ENCODE assay signal across 8 cellular contexts in genomic region chr6:157461000-157461915, GRCh38.
DNase-seq lines count a peak whose midpoint lies in the region; ATAC-seq and TF ChIP-seq lines count a peak whose summit lies in the region.

No MANE protein-coding gene starts in this region.

- H3K27ac Mint-ChIP-seq in activated naive CD8-positive, alpha-beta T cell = peak overlapping the region; percentile 69
- peak overlapping the region in 1 of 9 donors; percentile 88 for H3K27ac Mint-ChIP-seq in naive thymus-derived CD4-positive, alpha-beta T cell

- DNase-seq in NCI-H1436 (lab: John Stamatoyannopoulos, UW) (peak; percentile 46), NCI-H1436 treated with DMSO at 0.1 percent for 48 hours (lab: John Stamatoyannopoulos, UW) (no peak), stomach (no peak), NCI-H2029 (lab: John Stamatoyannopoulos, UW) (no peak)
- peak in 2 of 9 donors; percentile 2 to 72 for DNase-seq in naive thymus-derived CD4-positive, alpha-beta T cell

- TF ChIP-seq EP300 in stomach (IDR thresholded peaks at IDR 0.05) = no peak

- no peak for TF ChIP-seq CTCF in stomach (IDR thresholded peaks at IDR 0.05)

- no peaks in the 10 kb centered on the region for H3K27me3 Mint-ChIP-seq in activated naive CD8-positive, alpha-beta T cell
- no peaks in the 10 kb centered on the region for H3K27me3 Mint-ChIP-seq in naive thymus-derived CD4-positive, alpha-beta T cell

- 58 to 73% (median 64%) methylated on average over 17 of the region's 17 CpGs for WGBS in stomach, 5 donors

- ATAC-seq in GM21360 (IDR thresholded peaks at IDR 0.05; ENCODE audit: unreplicated experiment) = peak; percentile 62
- ATAC-seq in HG03571 (IDR thresholded peaks at IDR 0.05; ENCODE audit: unreplicated experiment) = peak; percentile 41
- ATAC-seq in naive thymus-derived CD4-positive, alpha-beta T cell = peak; percentile 71

- TF ChIP-seq POLR2A in stomach (IDR thresholded peaks at IDR 0.05) = no peak

- H3K36me3 ChIP-seq in naive thymus-derived CD4-positive, alpha-beta T cell (ENCODE audit: control insufficient read depth in 2 of 3, insufficient read depth in 3 of 3, low read length in 3 of 3) = no peaks in the 10 kb centered on the region
- no peaks in the 10 kb centered on the region for H3K36me3 ChIP-seq in stomach

- H3K27ac ChIP-seq in naive thymus-derived CD4-positive, alpha-beta T cell (ENCODE audit: low read depth, low read length) = no peak overlapping the region
- peak overlapping the region in 2 of 5 donors; percentile 5 to 22 for H3K27ac ChIP-seq in stomach

- H3K4me1 Mint-ChIP-seq in activated naive CD8-positive, alpha-beta T cell (ENCODE audit: low read depth) = peaks cover 28% of the 10 kb centered on the region
- H3K4me1 Mint-ChIP-seq in naive thymus-derived CD4-positive, alpha-beta T cell = peaks cover 4 to 67% (median 5%) of the 10 kb centered on the region in 7 donors

- no peaks in the 10 kb centered on the region for H3K9me3 Mint-ChIP-seq in activated naive CD8-positive, alpha-beta T cell (ENCODE audit: low read depth)
- H3K9me3 Mint-ChIP-seq in naive thymus-derived CD4-positive, alpha-beta T cell = peaks cover 0 to 2% (median 0%) of the 10 kb centered on the region in 11 donors

- H3K4me1 ChIP-seq in naive thymus-derived CD4-positive, alpha-beta T cell (ENCODE audit: control insufficient read depth in 2 of 2, insufficient read depth in 2 of 2, low read length in 2 of 2) = peaks cover 3 to 10% of the 10 kb centered on the region in 2 donors
- peaks cover 9 to 12% (median 11%) of the 10 kb centered on the region in 4 donors for H3K4me1 ChIP-seq in stomach

- H3K4me3 ChIP-seq in naive thymus-derived CD4-positive, alpha-beta T cell (ENCODE audit: low read length) = no peak overlapping the region
- no peak overlapping the region for H3K4me3 ChIP-seq in stomach

- CTCF ChIA-PET in naive thymus-derived CD4-positive, alpha-beta T cell (lab: Charles Lee) = no interaction called here

- H3K36me3 Mint-ChIP-seq in activated naive CD8-positive, alpha-beta T cell = peaks cover 2% of the 10 kb centered on the region
- H3K36me3 Mint-ChIP-seq in naive thymus-derived CD4-positive, alpha-beta T cell = peaks cover 0 to 15% (median 0%) of the 10 kb centered on the region in 5 donors

- no peaks in the 10 kb centered on the region for H3K27me3 ChIP-seq in naive thymus-derived CD4-positive, alpha-beta T cell (ENCODE audit: control insufficient read depth in 2 of 2, insufficient read depth in 2 of 2, low read length in 2 of 2)
- H3K27me3 ChIP-seq in stomach = no peaks in the 10 kb centered on the region

- POLR2A ChIA-PET in naive thymus-derived CD4-positive, alpha-beta T cell (lab: Charles Lee) = no interaction called here

- no peaks in the 10 kb centered on the region for H3K9me3 ChIP-seq in naive thymus-derived CD4-positive, alpha-beta T cell (ENCODE audit: control insufficient read depth in 2 of 3, low read length in 3 of 3)
- H3K9me3 ChIP-seq in stomach = no peaks in the 10 kb centered on the region

- H3K4me3 Mint-ChIP-seq in activated naive CD8-positive, alpha-beta T cell = no peak overlapping the region
- peak overlapping the region in 1 of 10 donors; percentile 61 for H3K4me3 Mint-ChIP-seq in naive thymus-derived CD4-positive, alpha-beta T cell

- intact Hi-C loops in naive thymus-derived CD4-positive, alpha-beta T cell (cut with micrococcal nuclease) = loop anchor here in 1 of 2 donors (2.0 to 10.0 kb wide), 4 partner anchors 18 to 364 kb away; partner anchors contain the start of genes SNX9 and TMEM242
- intact Hi-C loops in stomach (cut with DNase I; ENCODE audit: low total_unique reads) = no loop called here
